ENCODE assay signal across 16 cellular contexts in genomic region chr6:167762259-167762962, GRCh38.
DNase-seq lines count a peak whose midpoint lies in the region; ATAC-seq, FAIRE-seq and TF ChIP-seq lines count a peak whose summit lies in the region.
"Had no signal": no experiment of that assay in that cellular context is flagged by ENCODE, and none has a peak within 500 bp of the region (broad histone marks: within the 10 kb centered on the region; RNA-seq: fewer than 3 reads in every experiment).

No MANE protein-coding gene starts in this region.

- H3K27ac ChIP-seq in PC-3 (ENCODE audit: low read length) (no peak overlapping the region), colonic mucosa (no peak overlapping the region)
- H3K27ac ChIP-seq: VCaP had no signal

- H3K4me1 ChIP-seq in PC-3 (ENCODE audit: insufficient read depth, low read length) (no peaks in the 10 kb centered on the region), colonic mucosa (no peaks in the 10 kb centered on the region)
- H3K4me1 ChIP-seq: adrenal gland had no signal

- TF ChIP-seq CTCF in PC-3 (conservative IDR thresholded peaks at IDR 0.05; ENCODE audit: low read depth, low read length) = no peak
- no peak for TF ChIP-seq CTCF in colonic mucosa (IDR thresholded peaks at IDR 0.05)

- no peaks in the 10 kb centered on the region for H3K79me2 ChIP-seq in PC-3 (ENCODE audit: low read length)

- no peaks in the 10 kb centered on the region for H3K9me2 ChIP-seq in PC-3 (replicated peaks; ENCODE audit: low read length)

- no peak overlapping the region for H3K4me2 ChIP-seq in PC-3 (ENCODE audit: low read length)

- TF ChIP-seq POLR2A in H54 (IDR thresholded peaks at IDR 0.05; ENCODE audit: low read depth, low read length) = no peak

- peaks cover 23% of the 10 kb centered on the region for H3K27me3 ChIP-seq in PC-3 (ENCODE audit: low read length)
- no peaks in the 10 kb centered on the region for H3K27me3 ChIP-seq in colonic mucosa
- H3K27me3 ChIP-seq: adrenal gland, thyroid gland had no signal

- H2AFZ ChIP-seq in PC-3 (ENCODE audit: low read length) = no peak overlapping the region

- DNase-seq in PC-3 = peak; percentile 22
- DNase-seq in colonic mucosa = peak; percentile 34
- no peak for DNase-seq in left colon
- DNase-seq in sciatic nerve (ENCODE audit: low spot score) = no peak
- DNase-seq in H54 (ENCODE audit: insufficient read length, low spot score) = no peak
- no peak for DNase-seq in NCI-H446 treated with DMSO at 0.1 percent for 48 hours (lab: John Stamatoyannopoulos, UW)
- DNase-seq in SKM-1 (lab: John Stamatoyannopoulos, UW; ENCODE audit: unreplicated experiment) = no peak
- DNase-seq: activated CD4-positive, alpha-beta T cell treated with anti-CD3 and anti-CD28 coated beads, Interleukin-2, amount 50 U/mL, for 4 hours; activated gamma-delta T cell; NCI-H1048; NCI-H2081 treated with DMSO at 0.1 percent for 48 hours; thyroid gland had no signal

- intact Hi-C loops in PC-3 (cut with micrococcal nuclease) (no loop called here), colonic mucosa (cut with DNase I) (no loop called here), left colon (cut with DNase I, micrococcal nuclease) (no loop called here), sciatic nerve (cut with DNase I) (no loop called here)

- no TSS peak for BruUV-seq in PC-3 (replicated peaks; lab: Mats Ljungman, UMichigan)

- H3K9me3 ChIP-seq in PC-3 (ENCODE audit: low read length) (no peaks in the 10 kb centered on the region), colonic mucosa (no peaks in the 10 kb centered on the region)
- H3K9me3 ChIP-seq: adrenal gland, thyroid gland had no signal

- POLR2A ChIA-PET in PC-3 (lab: Charles Lee; ENCODE audit: unreplicated experiment) = no interaction called here

- no peaks in the 10 kb centered on the region for H3F3A ChIP-seq in PC-3 (ENCODE audit: low read length, unreplicated experiment)

- CTCF ChIA-PET in PC-3 (lab: Charles Lee) = no interaction called here

- H3K9ac ChIP-seq in PC-3 (ENCODE audit: low read length) = no peak overlapping the region
- H3K9ac ChIP-seq in colonic mucosa (ENCODE audit: low read depth in 2 of 2, low read length in 2 of 2) = no peak overlapping the region

- H3K36me3 ChIP-seq in PC-3 (ENCODE audit: low read depth, low read length) (no peaks in the 10 kb centered on the region), colonic mucosa (no peaks in the 10 kb centered on the region)
- H3K36me3 ChIP-seq: adrenal gland, thyroid gland had no signal

- H3K4me3 ChIP-seq in PC-3 (ENCODE audit: low read length) (no peak overlapping the region), colonic mucosa (no peak overlapping the region)
- H3K4me3 ChIP-seq: adrenal gland, thyroid gland had no signal

- no peak for FAIRE-seq in H54 (lab: Jason Lieb, UNC)
- FAIRE-seq: endometrium, keratinocyte had no signal

- no peaks in the 10 kb centered on the region for H4K20me1 ChIP-seq in PC-3 (ENCODE audit: low read length)

- ATAC-seq in PC-3 = no peak
- peak; percentile 85 for ATAC-seq in left colon
- ATAC-seq in sciatic nerve = peak; percentile 67

Comparison
In these comparisons a context has a peak if more than half of its experiments do, and no peak if none do; other contexts are left out.
1. DNase-seq: peak in PC-3 (single experiment) and colonic mucosa (single experiment); none in left colon (0 of 2), sciatic nerve (single experiment), H54 (single experiment), NCI-H446 treated with DMSO at 0.1 percent for 48 hours (single experiment) and SKM-1 (single experiment).